ENCODE assay signal across 9 cellular contexts in genomic region chr9:105690742-105691141, GRCh38. TPM values are rescaled to one million over a fixed set of nuclear protein-coding genes. Genes with fewer than 3 reads are reported as not detected.
DNase-seq lines count a peak whose midpoint lies in the region; ATAC-seq and TF ChIP-seq lines count a peak whose summit lies in the region.
"Had no signal": no experiment of that assay in that cellular context is flagged by ENCODE, and none has a peak within 500 bp of the region (broad histone marks: within the 10 kb centered on the region; RNA-seq: fewer than 3 reads in every experiment).

No MANE protein-coding gene starts in this region.

- no peaks in the 10 kb centered on the region for H3K9me3 ChIP-seq in neural cell (ENCODE audit: low read length)
- H3K9me3 ChIP-seq: spleen had no signal

- no peak for ATAC-seq in HG03469 (IDR thresholded peaks at IDR 0.05; ENCODE audit: unreplicated experiment)

- TF ChIP-seq CTCF in LNCAP (IDR thresholded peaks at IDR 0.05) (peak; percentile 62), choroid plexus epithelial cell (conservative IDR thresholded peaks at IDR 0.05; ENCODE audit: low read depth, low read length) (peak; percentile 70), neural cell (IDR thresholded peaks at IDR 0.05; ENCODE audit: poor library complexity, severe bottlenecking) (peak; percentile 14)

- peaks cover 2% of the 10 kb centered on the region for H3K79me2 ChIP-seq in neural cell (replicated peaks; ENCODE audit: insufficient read depth, low read length)

- peaks cover 20% of the 10 kb centered on the region for H3K27me3 ChIP-seq in neural cell (ENCODE audit: insufficient read depth, low read depth, low read length)

- H3K9me2 ChIP-seq in neural cell (ENCODE audit: insufficient read depth, low read length): no peaks in the 10 kb centered on the region

- no peak overlapping the region for H3K9ac ChIP-seq in neural cell (ENCODE audit: low read length)

- peaks cover 8% of the 10 kb centered on the region for H3F3A ChIP-seq in neural cell (ENCODE audit: insufficient read depth, low read length, poor library complexity, severe bottlenecking)

- no peak for TF ChIP-seq EP300 in neural cell (conservative IDR thresholded peaks at IDR 0.05; ENCODE audit: poor library complexity, severe bottlenecking)

- H3K27ac ChIP-seq in neural cell (ENCODE audit: low read length): no peak overlapping the region
- H3K27ac ChIP-seq: spleen had no signal

- no peaks in the 10 kb centered on the region for H4K20me1 ChIP-seq in neural cell (ENCODE audit: insufficient read depth)

- no peak for TF ChIP-seq RAD21 in neural cell (conservative IDR thresholded peaks at IDR 0.05)

- no peaks in the 10 kb centered on the region for H3K36me3 ChIP-seq in neural cell (ENCODE audit: insufficient read depth, low read length)
- H3K36me3 ChIP-seq: spleen had no signal

- no peak overlapping the region for H2AFZ ChIP-seq in neural cell (ENCODE audit: low read depth, low read length)

- DNase-seq in EH (ENCODE audit: low read depth): peak; percentile 23
- peak; percentile 58 for DNase-seq in choroid plexus epithelial cell (ENCODE audit: low read depth)
- no peak for DNase-seq in NCI-H2029 treated with DMSO at 0.1 percent for 48 hours (lab: John Stamatoyannopoulos, UW)
- DNase-seq in activated T-cell treated with anti-CD3 and anti-CD28 coated beads, Interleukin-2, amount 50 U/mL, for 1 hour: no peak
- no peak for DNase-seq in NCI-H510A (lab: John Stamatoyannopoulos, UW)
- DNase-seq: spleen had no signal

- no peak overlapping the region for H3K4me2 ChIP-seq in neural cell (ENCODE audit: low read length)

- no peak overlapping the region for H3K4me3 ChIP-seq in choroid plexus epithelial cell (ENCODE audit: low read depth, low read length)
- H3K4me3 ChIP-seq in neural cell (ENCODE audit: low read length): no peak overlapping the region
- H3K4me3 ChIP-seq: spleen had no signal

TF ChIP-seq in neural cell, 6 proteins besides CTCF, POLR2A, EP300 and RAD21:
- TF ChIP-seq, protein P1, sequence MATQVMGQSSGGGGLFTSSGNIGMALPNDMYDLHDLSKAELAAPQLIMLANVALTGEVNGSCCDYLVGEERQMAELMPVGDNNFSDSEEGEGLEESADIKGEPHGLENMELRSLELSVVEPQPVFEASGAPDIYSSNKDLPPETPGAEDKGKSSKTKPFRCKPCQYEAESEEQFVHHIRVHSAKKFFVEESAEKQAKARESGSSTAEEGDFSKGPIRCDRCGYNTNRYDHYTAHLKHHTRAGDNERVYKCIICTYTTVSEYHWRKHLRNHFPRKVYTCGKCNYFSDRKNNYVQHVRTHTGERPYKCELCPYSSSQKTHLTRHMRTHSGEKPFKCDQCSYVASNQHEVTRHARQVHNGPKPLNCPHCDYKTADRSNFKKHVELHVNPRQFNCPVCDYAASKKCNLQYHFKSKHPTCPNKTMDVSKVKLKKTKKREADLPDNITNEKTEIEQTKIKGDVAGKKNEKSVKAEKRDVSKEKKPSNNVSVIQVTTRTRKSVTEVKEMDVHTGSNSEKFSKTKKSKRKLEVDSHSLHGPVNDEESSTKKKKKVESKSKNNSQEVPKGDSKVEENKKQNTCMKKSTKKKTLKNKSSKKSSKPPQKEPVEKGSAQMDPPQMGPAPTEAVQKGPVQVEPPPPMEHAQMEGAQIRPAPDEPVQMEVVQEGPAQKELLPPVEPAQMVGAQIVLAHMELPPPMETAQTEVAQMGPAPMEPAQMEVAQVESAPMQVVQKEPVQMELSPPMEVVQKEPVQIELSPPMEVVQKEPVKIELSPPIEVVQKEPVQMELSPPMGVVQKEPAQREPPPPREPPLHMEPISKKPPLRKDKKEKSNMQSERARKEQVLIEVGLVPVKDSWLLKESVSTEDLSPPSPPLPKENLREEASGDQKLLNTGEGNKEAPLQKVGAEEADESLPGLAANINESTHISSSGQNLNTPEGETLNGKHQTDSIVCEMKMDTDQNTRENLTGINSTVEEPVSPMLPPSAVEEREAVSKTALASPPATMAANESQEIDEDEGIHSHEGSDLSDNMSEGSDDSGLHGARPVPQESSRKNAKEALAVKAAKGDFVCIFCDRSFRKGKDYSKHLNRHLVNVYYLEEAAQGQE (IDR thresholded peaks at IDR 0.05; ENCODE audit: borderline replicate concordance): no peak
- TF ChIP-seq MXI1 (conservative IDR thresholded peaks at IDR 0.05; ENCODE audit: poor library complexity, severe bottlenecking) (no peak), SMC3 (conservative IDR thresholded peaks at IDR 0.05; ENCODE audit: poor library complexity) (no peak), TAF1 (IDR thresholded peaks at IDR 0.05; ENCODE audit: low read depth) (no peak), POLR2AphosphoS5 (IDR thresholded peaks at IDR 0.05) (no peak), EZH2 (IDR thresholded peaks at IDR 0.05; ENCODE audit: borderline replicate concordance, insufficient read depth, low read length, poor library complexity, severe bottlenecking) (no peak)

RNA-seq across cellular contexts. Expression of gene TMEM38B, which starts 3.6 kb away (rescaled TPM):
- 24.5 and 30.9 TPM in 2 replicates for polyA plus RNA-seq in neural cell
- polyA minus RNA-seq in neural cell: 22.4 and 26.7 TPM in 2 replicates

RNA-seq across cellular contexts. Expression of gene TAL2, which starts 28.5 kb away (rescaled TPM):
- 0.88 TPM in 1 of 2 replicates, not detected in the other for polyA plus RNA-seq in neural cell
- polyA minus RNA-seq in neural cell: 1.5 TPM in 1 of 2 replicates, not detected in the other

Comparison
In these comparisons a context has a peak if more than half of its experiments do, and no peak if none do; other contexts are left out.
1. DNase-seq: peak in EH (single experiment) and choroid plexus epithelial cell (single experiment); none in NCI-H2029 treated with DMSO at 0.1 percent for 48 hours (single experiment), activated T-cell treated with anti-CD3 and anti-CD28 coated beads, Interleukin-2, amount 50 U/mL, for 1 hour (single experiment) and NCI-H510A (single experiment).
2. CTCF ChIP-seq: peak in every context shown above with its lines; median percentile 70 in choroid plexus epithelial cell; 62 in LNCAP; 14 in neural cell.